ENCODE assay signal across 24 cellular contexts in the genomic region with DNA sequence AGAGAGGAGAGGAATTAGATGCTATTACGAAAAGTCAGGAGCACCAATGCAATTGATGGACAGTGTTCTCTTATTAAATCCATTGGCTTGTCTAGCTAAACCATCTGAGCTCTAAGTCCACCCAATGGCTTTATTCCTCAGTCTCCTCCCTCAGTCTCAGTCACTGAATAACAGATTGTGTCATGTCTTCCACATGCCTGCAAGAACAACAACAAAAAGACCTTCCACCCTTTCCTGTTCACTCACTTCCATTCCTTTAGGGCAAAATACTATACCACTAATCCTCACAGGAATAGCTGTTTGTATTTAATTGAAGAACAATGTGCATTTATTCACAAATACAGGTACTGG.
DNase-seq lines count a peak whose midpoint lies in the region; ATAC-seq, FAIRE-seq and TF ChIP-seq lines count a peak whose summit lies in the region.
"Had no signal": no experiment of that assay in that cellular context is flagged by ENCODE, and none has a peak within 500 bp of the region (broad histone marks: within the 10 kb centered on the region; RNA-seq: fewer than 3 reads in every experiment).

No MANE protein-coding gene starts in this region.

- ATAC-seq in stimulated activated naive CD8-positive, alpha-beta T cell treated with anti-CD3 and anti-CD28 coated beads, Interleukin-15, Interleukin-2, amounts not matched to agents 100 U/mL and 50 U/mL, for 24 hours: no peak
- ATAC-seq in GM12878: no peak
- ATAC-seq in activated CD8-positive, alpha-beta memory T cell treated with anti-CD3 and anti-CD28 coated beads, Interleukin-2, amount 10 ng/mL, durations not matched to agents 7 days and 5 days: no peak
- ATAC-seq: K562, Right ventricle myocardium inferior had no signal

- H3K4me2 ChIP-seq in GM12878 (ENCODE audit: control insufficient read depth, insufficient read depth): no peak overlapping the region
- H3K4me2 ChIP-seq in keratinocyte (ENCODE audit: control insufficient read depth, extremely low read depth, insufficient read depth, low read depth, low read length): peak overlapping the region; percentile 7

- H3K36me3 Mint-ChIP-seq in stimulated activated naive CD8-positive, alpha-beta T cell treated with anti-CD3 and anti-CD28 coated beads, Interleukin-15, Interleukin-2, amounts not matched to agents 100 ng/mL and 50 ng/mL, for 24 hours (ENCODE audit: low read depth): no peaks in the 10 kb centered on the region
- H3K36me3 Mint-ChIP-seq in activated CD8-positive, alpha-beta memory T cell treated with anti-CD3 and anti-CD28 coated beads, Interleukin-2, amount 10 ng/mL, durations not matched to agents 7 days and 5 days: no peaks in the 10 kb centered on the region

- RAD21 ChIA-PET in GM12878 (lab: Charles Lee; ENCODE audit: unreplicated experiment): interaction anchor here (1.1 to 1.6 kb wide), 2 partner anchors 27 to 43 kb away, joined by 4 to 5 read pairs; no protein-coding TSS in a partner anchor

- dilution Hi-C loops in keratinocyte (cut with MboI; ENCODE audit: extremely low pct_ligation_motif_present, low sequenced_read_pairs): no loop called here

- in situ Hi-C loops in GM12878 (cut with MboI): no loop called here

- H3K9me3 ChIP-seq in GM12878 (replicated peaks; ENCODE audit: control insufficient read depth, insufficient read depth, low read length) (no peaks in the 10 kb centered on the region), keratinocyte (ENCODE audit: control insufficient read depth, low read depth, low read length) (no peaks in the 10 kb centered on the region), esophagus muscularis mucosa (no peaks in the 10 kb centered on the region)
- H3K9me3 ChIP-seq: HAP-1 had no signal

- TF ChIP-seq RAD21 in GM12878 (IDR thresholded peaks at IDR 0.05; ENCODE audit: insufficient read depth, low read depth, low read length): no peak

- no peak for DNase-seq in stimulated activated naive CD8-positive, alpha-beta T cell treated with anti-CD3 and anti-CD28 coated beads, Interleukin-15, Interleukin-2, amounts not matched to agents 100 U/mL and 50 U/mL, for 24 hours
- DNase-seq in GM12878 (ENCODE audit: low read depth, low spot score) (no peak), keratinocyte (ENCODE audit: low read depth, low spot score) (no peak), esophagus muscularis mucosa (ENCODE audit: extremely low spot score) (no peak), NCI-H345 (lab: John Stamatoyannopoulos, UW) (no peak), ecto neural progenitor cell (ENCODE audit: low spot score) (no peak)
- no peak for DNase-seq in activated CD8-positive, alpha-beta memory T cell treated with anti-CD3 and anti-CD28 coated beads, Interleukin-2, amount 10 ng/mL, durations not matched to agents 7 days and 5 days
- DNase-seq: C1 segment of cervical spinal cord; CD8-positive, alpha-beta memory T cell; DMS 273 treated with DMSO at 0.1 percent for 48 hours; DND-41; GM23248; NCI-H1105; NCI-H2081; NCI-H2171 treated with DMSO at 0.1 percent for 48 hours; NCI-H446 treated with DMSO at 0.1 percent for 48 hours; NK-92 treated with Interleukin-12 subunit alpha and Interleukin-12 subunit beta, amount 100 ng/mL, for 24 hours had no signal

- H3K27ac ChIP-seq in GM12878 (ENCODE audit: control insufficient read depth, insufficient read depth): no peak overlapping the region
- no peak overlapping the region for H3K27ac ChIP-seq in keratinocyte (ENCODE audit: control insufficient read depth, insufficient read depth, low read length)
- no peak overlapping the region for H3K27ac ChIP-seq in esophagus muscularis mucosa (replicated peaks in 1 of 4)
- H3K27ac ChIP-seq: GM23248 had no signal

- H4K20me1 ChIP-seq in GM12878 (ENCODE audit: control insufficient read depth, insufficient read depth) (no peaks in the 10 kb centered on the region), keratinocyte (ENCODE audit: control insufficient read depth, extremely low read depth, insufficient read depth, low read length) (no peaks in the 10 kb centered on the region)

- H3K27ac Mint-ChIP-seq in stimulated activated naive CD8-positive, alpha-beta T cell treated with anti-CD3 and anti-CD28 coated beads, Interleukin-15, Interleukin-2, amounts not matched to agents 100 ng/mL and 50 ng/mL, for 24 hours: no peak overlapping the region
- no peak overlapping the region for H3K27ac Mint-ChIP-seq in activated CD8-positive, alpha-beta memory T cell treated with anti-CD3 and anti-CD28 coated beads, Interleukin-2, amount 10 ng/mL, durations not matched to agents 7 days and 5 days

- no peaks in the 10 kb centered on the region for H3K27me3 Mint-ChIP-seq in stimulated activated naive CD8-positive, alpha-beta T cell treated with anti-CD3 and anti-CD28 coated beads, Interleukin-15, Interleukin-2, amounts not matched to agents 100 ng/mL and 50 ng/mL, for 24 hours
- H3K27me3 Mint-ChIP-seq in activated CD8-positive, alpha-beta memory T cell treated with anti-CD3 and anti-CD28 coated beads, Interleukin-2, amount 10 ng/mL, durations not matched to agents 7 days and 5 days: peaks cover 11% of the 10 kb centered on the region

- POLR2A ChIA-PET in GM12878 (lab: Charles Lee): no interaction called here

- TF ChIP-seq EP300 in GM12878 (IDR thresholded peaks at IDR 0.05; ENCODE audit: borderline replicate concordance in 1 of 2, control insufficient read depth in 1 of 2, low read depth in 2 of 2, low read length in 2 of 2) (no peak), esophagus muscularis mucosa (IDR thresholded peaks at IDR 0.05) (no peak)

- H3K27me3 ChIP-seq in GM12878 (replicated peaks in 1 of 2; ENCODE audit: control insufficient read depth in 2 of 2, insufficient read depth in 2 of 2, low read length in 1 of 2) (peaks cover 2 to 5% of the 10 kb centered on the region in 2 experiments; a peak in 3 of 4 replicates), keratinocyte (ENCODE audit: control insufficient read depth, extremely low read depth, insufficient read depth, low read length) (no peaks in the 10 kb centered on the region), esophagus muscularis mucosa (no peaks in the 10 kb centered on the region)

- TF ChIP-seq POLR2A in GM12878 (IDR thresholded peaks at IDR 0.05; ENCODE audit: low read depth, low read length) (no peak), esophagus muscularis mucosa (IDR thresholded peaks at IDR 0.05; ENCODE audit: low read depth) (no peak)

- SMC1A ChIA-PET in GM12878 (lab: Charles Lee; ENCODE audit: uncharacterized antibody, unreplicated experiment): interaction anchor here (0.8 to 4.4 kb wide), 5 partner anchors 12 to 98 kb away, joined by 3 to 21 read pairs (median 5); no protein-coding TSS in a partner anchor

- H3K4me1 ChIP-seq in GM12878 (ENCODE audit: control insufficient read depth, insufficient read depth, low read length) (no peaks in the 10 kb centered on the region), keratinocyte (ENCODE audit: control insufficient read depth, extremely low read depth, insufficient read depth, low read length) (peaks cover 20% of the 10 kb centered on the region), esophagus muscularis mucosa (no peaks in the 10 kb centered on the region)
- H3K4me1 ChIP-seq: HAP-1 had no signal

- H3K4me3 Mint-ChIP-seq in stimulated activated naive CD8-positive, alpha-beta T cell treated with anti-CD3 and anti-CD28 coated beads, Interleukin-15, Interleukin-2, amounts not matched to agents 100 ng/mL and 50 ng/mL, for 24 hours: peak overlapping the region; percentile 52
- H3K4me3 Mint-ChIP-seq in activated CD8-positive, alpha-beta memory T cell treated with anti-CD3 and anti-CD28 coated beads, Interleukin-2, amount 10 ng/mL, durations not matched to agents 7 days and 5 days: no peak overlapping the region
- H3K4me3 Mint-ChIP-seq: CD8-positive, alpha-beta memory T cell had no signal

- FAIRE-seq in GM12878 (lab: Jason Lieb, UNC) (no peak), keratinocyte (lab: Jason Lieb, UNC) (no peak)
- FAIRE-seq: A204.1, G401.6, K562, RCC 7860 had no signal

- intact Hi-C loops in GM12878 (cut with micrococcal nuclease; ENCODE audit: unreplicated experiment): no loop called here
- intact Hi-C loops in esophagus muscularis mucosa (cut with DNase I): no loop called here

- no peaks in the 10 kb centered on the region for H3K9me1 ChIP-seq in keratinocyte (ENCODE audit: control insufficient read depth, extremely low read depth, insufficient read depth, low read length)

- H2AFZ ChIP-seq in GM12878 (ENCODE audit: control insufficient read depth, low read depth, low read length): peak overlapping the region; percentile 1; the same call in 1 of the 2 replicates
- H2AFZ ChIP-seq in keratinocyte (ENCODE audit: control insufficient read depth, low read length): peak overlapping the region; percentile 0
- H2AFZ ChIP-seq: GM23248 had no signal

- no TSS peak for BruUV-seq in GM12878 (replicated peaks; lab: Mats Ljungman, UMichigan)

- WGBS in GM12878 (ENCODE audit: insufficient coverage, insufficient replicate concordance, low lambda C conversion rate, missing lambda C conversion rate): 33% methylated on average over 1 of the region's 1 CpG
- 81% methylated on average over 1 of the region's 1 CpG for WGBS in esophagus muscularis mucosa

- H3K36me3 ChIP-seq in GM12878 (ENCODE audit: control insufficient read depth in 2 of 2, insufficient read depth in 2 of 2, low read length in 1 of 2) (no peaks in the 10 kb centered on the region), keratinocyte (ENCODE audit: control insufficient read depth in 2 of 2, extremely low read depth in 1 of 2, insufficient read depth in 2 of 2, low read length in 2 of 2) (no peaks in the 10 kb centered on the region), esophagus muscularis mucosa (no peaks in the 10 kb centered on the region)
- H3K36me3 ChIP-seq: HAP-1 had no signal

- H3K4me1 Mint-ChIP-seq in stimulated activated naive CD8-positive, alpha-beta T cell treated with anti-CD3 and anti-CD28 coated beads, Interleukin-15, Interleukin-2, amounts not matched to agents 100 ng/mL and 50 ng/mL, for 24 hours (ENCODE audit: low read depth): peaks cover 28% of the 10 kb centered on the region
- H3K4me1 Mint-ChIP-seq in activated CD8-positive, alpha-beta memory T cell treated with anti-CD3 and anti-CD28 coated beads, Interleukin-2, amount 10 ng/mL, durations not matched to agents 7 days and 5 days: peaks cover 2% of the 10 kb centered on the region
- H3K4me1 Mint-ChIP-seq: CD8-positive, alpha-beta memory T cell had no signal

- CTCF ChIA-PET in GM12878 (lab: Yijun Ruan, JAX): interaction anchor here (1.2 to 1.7 kb wide), 2 partner anchors 49 to 98 kb away, joined by 3 read pairs; no protein-coding TSS in a partner anchor
- CTCF ChIA-PET in activated CD8-positive, alpha-beta memory T cell treated with anti-CD3 and anti-CD28 coated beads, Interleukin-2, amount 10 ng/mL, durations not matched to agents 7 days and 5 days (lab: Charles Lee): no interaction called here

- H3K4me3 ChIP-seq in GM12878: no peak overlapping the region
- H3K4me3 ChIP-seq in keratinocyte (ENCODE audit: control insufficient read depth in 2 of 3, extremely low read depth in 1 of 3, insufficient read depth in 2 of 3, low read depth in 1 of 3, low read length in 3 of 3): no peak overlapping the region
- H3K4me3 ChIP-seq in esophagus muscularis mucosa: no peak overlapping the region
- H3K4me3 ChIP-seq: GM23248, HAP-1, K562 had no signal

- TF ChIP-seq CTCF in GM12878 (IDR thresholded peaks at IDR 0.05 in 2 of 3, conservative IDR thresholded peaks at IDR 0.05 in 1 of 3; ENCODE audit: control insufficient read depth in 2 of 3, extremely low read depth in 1 of 3, insufficient read depth in 1 of 3, low read depth in 3 of 3, low read length in 3 of 3) (no peak), keratinocyte (optimal IDR thresholded peaks at IDR 0.05 in 1 of 3, IDR thresholded peaks at IDR 0.05 in 1 of 3, conservative IDR thresholded peaks at IDR 0.05 in 1 of 3; ENCODE audit: extremely low read depth in 1 of 3, insufficient read depth in 2 of 3, low read length in 3 of 3) (no peak), esophagus muscularis mucosa (IDR thresholded peaks at IDR 0.05) (no peak)

- H3K9ac ChIP-seq in GM12878 (ENCODE audit: control insufficient read depth, insufficient read depth, low read length) (no peak overlapping the region), keratinocyte (ENCODE audit: control insufficient read depth, extremely low read depth, insufficient read depth, low read length) (no peak overlapping the region)
- H3K9ac ChIP-seq: GM23248 had no signal

- H3K9me3 Mint-ChIP-seq in stimulated activated naive CD8-positive, alpha-beta T cell treated with anti-CD3 and anti-CD28 coated beads, Interleukin-15, Interleukin-2, amounts not matched to agents 100 ng/mL and 50 ng/mL, for 24 hours: no peaks in the 10 kb centered on the region
- no peaks in the 10 kb centered on the region for H3K9me3 Mint-ChIP-seq in activated CD8-positive, alpha-beta memory T cell treated with anti-CD3 and anti-CD28 coated beads, Interleukin-2, amount 10 ng/mL, durations not matched to agents 7 days and 5 days (ENCODE audit: low read depth)

- no peaks in the 10 kb centered on the region for H3K79me2 ChIP-seq in GM12878 (ENCODE audit: control insufficient read depth, insufficient read depth, low read length)
- H3K79me2 ChIP-seq in keratinocyte (ENCODE audit: control insufficient read depth, insufficient read depth, low read length): no peaks in the 10 kb centered on the region
